Comparison of ENCODE assay signal across 1 cellular context in genomic region chr1:161487483-161487827, GRCh38.
TF ChIP-seq lines count a peak whose summit lies in the region.

No MANE protein-coding gene starts in this region.

TF ChIP-seq in SK-N-SH, 30 proteins besides CTCF, POLR2A, EP300 and RAD21 (continued from another document):
- TF ChIP-seq REST (IDR thresholded peaks at IDR 0.05; ENCODE audit: low read depth, low read length) = no peak
- TF ChIP-seq EZH2phosphoT487 (IDR thresholded peaks at IDR 0.05; ENCODE audit: borderline replicate concordance, low read depth) = no peak
- no peak for TF ChIP-seq YY1 (IDR thresholded peaks at IDR 0.05; ENCODE audit: low read depth)
- no peak for TF ChIP-seq RXRA (IDR thresholded peaks at IDR 0.05; ENCODE audit: borderline replicate concordance, low read depth)
- TF ChIP-seq MAX (IDR thresholded peaks at IDR 0.05; ENCODE audit: low read depth) = no peak; the same call in 1 of the 2 replicates
- TF ChIP-seq NFIC (IDR thresholded peaks at IDR 0.05; ENCODE audit: borderline replicate concordance) = no peak
- no peak for TF ChIP-seq TCF12 (IDR thresholded peaks at IDR 0.05)
- TF ChIP-seq TAF1 (IDR thresholded peaks at IDR 0.05; ENCODE audit: borderline replicate concordance, low read depth, low read length) = no peak
- TF ChIP-seq RCOR1 (IDR thresholded peaks at IDR 0.05; ENCODE audit: low read length) = no peak
- no peak for TF ChIP-seq SMC3 (IDR thresholded peaks at IDR 0.05; ENCODE audit: low read depth, low read length)
- TF ChIP-seq SIN3A (IDR thresholded peaks at IDR 0.05; ENCODE audit: borderline replicate concordance, low read depth, low read length) = no peak
